In the genomic region with DNA sequence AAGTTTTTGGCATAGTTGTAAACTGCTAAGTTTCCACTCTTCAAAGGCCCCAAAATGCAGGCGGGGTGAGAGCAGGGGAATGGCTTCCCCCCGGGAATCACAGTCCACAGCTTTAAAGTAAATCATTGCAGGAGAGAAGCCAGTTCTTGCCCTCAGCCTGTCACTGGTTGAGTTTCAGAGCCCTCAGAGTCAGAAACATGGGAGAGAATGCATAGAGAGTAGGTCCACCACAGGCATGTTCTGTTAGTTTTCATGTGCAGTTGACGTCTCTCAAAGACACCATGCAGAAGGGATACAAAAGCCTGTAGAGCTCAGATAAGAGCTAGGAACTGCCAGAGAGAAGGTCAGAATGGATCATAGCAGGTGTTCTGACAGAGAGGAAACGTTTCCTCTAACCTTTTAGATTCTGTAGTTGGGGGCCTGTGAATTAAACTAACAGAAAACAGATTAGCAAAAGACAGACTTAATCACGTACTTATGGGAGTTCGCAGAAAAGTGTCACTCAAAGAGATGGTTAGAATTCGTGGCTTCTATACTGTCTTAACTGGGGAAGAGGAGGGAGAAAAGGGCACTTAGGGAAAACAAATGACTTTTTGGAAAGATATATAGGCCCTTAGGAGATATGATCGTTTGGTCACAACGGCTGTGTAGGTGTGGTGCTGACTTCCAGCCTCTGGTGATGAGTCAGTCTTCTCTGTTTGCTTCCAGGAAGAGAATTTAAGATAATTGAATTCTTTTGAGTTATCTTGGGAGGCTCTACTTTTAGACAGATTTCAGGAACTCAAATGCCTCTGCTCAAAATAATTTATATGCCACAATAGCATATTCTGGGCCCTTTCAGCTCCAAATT, we compare ENCODE assay signal across 13 cellular contexts. TPM values are rescaled to one million over a fixed set of nuclear protein-coding genes. Genes with fewer than 3 reads are reported as not detected.
DNase-seq lines count a peak whose midpoint lies in the region; TF ChIP-seq lines count a peak whose summit lies in the region.
"Had no signal": no experiment of that assay in that cellular context is flagged by ENCODE, and none has a peak within 500 bp of the region (broad histone marks: within the 10 kb centered on the region; RNA-seq: fewer than 3 reads in every experiment).

No MANE protein-coding gene starts in this region.

- TF ChIP-seq POLR2A in erythroblast (IDR thresholded peaks at IDR 0.05; ENCODE audit: low read length): no peak

- DNase-seq in A172 (ENCODE audit: low spot score) (peak; percentile 73), NCI-H226 (peak; percentile 48), erythroblast (lab: John Stamatoyannopoulos, UW) (peak; percentile 21 to 50), left kidney (ENCODE audit: low read depth, low spot score) (peak; percentile 26), NCI-H1105 (lab: John Stamatoyannopoulos, UW) (no peak), NCI-H2196 treated with DMSO at 0.1 percent for 48 hours (lab: John Stamatoyannopoulos, UW; ENCODE audit: unreplicated experiment) (no peak), NCI-H446 (lab: John Stamatoyannopoulos, UW) (no peak), NCI-H510A (lab: John Stamatoyannopoulos, UW) (no peak)
- DNase-seq: CD4-positive, CD25-positive, alpha-beta regulatory T cell; cerebellar nuclear complex; NCI-H1417 treated with DMSO at 0.1 percent for 48 hours; stimulated activated naive CD4-positive, alpha-beta T cell; upper lobe of right lung had no signal

RNA-seq across cellular contexts. Expression of a gene that starts 48.0 kb away (rescaled TPM):
- total RNA-seq in A172 (2014; rRNA removed; shearing (Covaris generic)): 22.8 and 29.0 TPM in 2 replicates

Comparison
In these comparisons a context has a peak if more than half of its experiments do, and no peak if none do; other contexts are left out.
1. DNase-seq: peak in A172 (single experiment), NCI-H226 (single experiment), erythroblast (2 of 2) and left kidney (single experiment); none in NCI-H1105 (single experiment), NCI-H2196 treated with DMSO at 0.1 percent for 48 hours (single experiment), NCI-H446 (0 of 2) and NCI-H510A (single experiment).